Comparison of ENCODE assay signal across 31 cellular contexts in genomic region chr18:62883937-62884735, GRCh38.
A peak's percentile ranks its signal among the peaks of the same experiment; 100 is the strongest.
DNase-seq lines count a peak whose midpoint lies in the region; ATAC-seq and TF ChIP-seq lines count a peak whose summit lies in the region.
"Had no signal": no experiment of that assay in that cellular context is flagged by ENCODE, and none has a peak within 500 bp of the region (broad histone marks: within the 10 kb centered on the region; RNA-seq: fewer than 3 reads in every experiment).

No MANE protein-coding gene starts in this region.

- no peaks in the 10 kb centered on the region for H3K27me3 Mint-ChIP-seq in mesothelial cell of epicardium (ENCODE audit: low read depth)
- H3K27me3 Mint-ChIP-seq in endodermal cell (ENCODE audit: insufficient read depth): no peaks in the 10 kb centered on the region
- H3K27me3 Mint-ChIP-seq: activated CD4-positive, alpha-beta T cell treated with anti-CD3 and anti-CD28 coated beads for 36 hours; activated naive CD4-positive, alpha-beta T cell treated with anti-CD3 and anti-CD28 coated beads, Interleukin-2, amount 50 U/mL, for 24 hours; activated T-helper 17 cell treated with anti-CD3 and anti-CD28 coated beads, Interleukin-2, amount 50 U/mL, for 72 hours; stimulated activated naive CD8-positive, alpha-beta T cell treated with anti-CD3 and anti-CD28 coated beads, Interleukin-15, Interleukin-2, amounts not matched to agents 100 ng/mL and 50 ng/mL, for 24 hours had no signal

- H3K9me3 ChIP-seq in upper lobe of right lung (no peaks in the 10 kb centered on the region), endodermal cell (ENCODE audit: control insufficient read depth, low read length) (no peaks in the 10 kb centered on the region)
- H3K9me3 ChIP-seq: Caco-2, pancreas, Peyer's patch, uterus had no signal

- H3K36me3 Mint-ChIP-seq in mesothelial cell of epicardium: no peaks in the 10 kb centered on the region
- H3K36me3 Mint-ChIP-seq in endodermal cell (ENCODE audit: low read depth): peaks cover 3% of the 10 kb centered on the region

- H3K27ac Mint-ChIP-seq in mesothelial cell of epicardium (peak overlapping the region; percentile 26), endodermal cell (no peak overlapping the region)
- H3K27ac Mint-ChIP-seq: activated CD4-positive, alpha-beta T cell treated with anti-CD3 and anti-CD28 coated beads for 36 hours; activated CD8-positive, alpha-beta T cell treated with anti-CD3 and anti-CD28 coated beads, Interleukin-2, amount 10 ng/mL, durations not matched to agents 7 days and 5 days; activated naive CD4-positive, alpha-beta T cell treated with anti-CD3 and anti-CD28 coated beads, Interleukin-2, amount 50 U/mL, for 24 hours; activated T-helper 17 cell treated with anti-CD3 and anti-CD28 coated beads, Interleukin-2, amount 50 U/mL, for 72 hours; neural progenitor cell; stimulated activated naive CD8-positive, alpha-beta T cell treated with anti-CD3 and anti-CD28 coated beads, Interleukin-15, Interleukin-2, amounts not matched to agents 100 ng/mL and 50 ng/mL, for 24 hours had no signal

- H3K4me3 Mint-ChIP-seq in mesothelial cell of epicardium (no peak overlapping the region), endodermal cell (no peak overlapping the region)
- H3K4me3 Mint-ChIP-seq: activated CD4-positive, alpha-beta T cell treated with anti-CD3 and anti-CD28 coated beads for 36 hours; activated CD8-positive, alpha-beta T cell treated with anti-CD3 and anti-CD28 coated beads, Interleukin-2, amount 10 ng/mL, durations not matched to agents 7 days and 5 days; activated naive CD4-positive, alpha-beta T cell treated with anti-CD3 and anti-CD28 coated beads, Interleukin-2, amount 50 U/mL, for 24 hours; activated T-helper 17 cell treated with anti-CD3 and anti-CD28 coated beads, Interleukin-2, amount 50 U/mL, for 72 hours; neural progenitor cell; stimulated activated naive CD8-positive, alpha-beta T cell treated with anti-CD3 and anti-CD28 coated beads, Interleukin-15, Interleukin-2, amounts not matched to agents 100 ng/mL and 50 ng/mL, for 24 hours; T-helper 2 cell treated with Interferon-gamma antibody and Interleukin-4, amounts not matched to agents 5 μg/mL and 100 μg/mL, for 36 hours had no signal

- DNase-seq in NCI-H1417 (lab: John Stamatoyannopoulos, UW): peak in 2 of 3 experiments; percentile 13 to 61
- DNase-seq in NCI-H1417 treated with DMSO at 0.1 percent for 48 hours (lab: John Stamatoyannopoulos, UW): no peak
- peak; percentile 22 for DNase-seq in NCI-H1105 (lab: John Stamatoyannopoulos, UW)
- DNase-seq in SHP77 treated with DMSO at 0.1 percent for 48 hours (lab: John Stamatoyannopoulos, UW): peak; percentile 44
- DNase-seq in mesothelial cell of epicardium (ENCODE audit: low spot score in 2 of 2, unreplicated experiment in 2 of 2): no peak
- DNase-seq in upper lobe of right lung: no peak
- no peak for DNase-seq in mesenteric fat pad (ENCODE audit: low spot score)
- DNase-seq in endodermal cell: no peak
- DNase-seq: 8988T; activated CD4-positive, alpha-beta T cell treated with anti-CD3 and anti-CD28 coated beads for 36 hours; activated CD8-positive, alpha-beta T cell treated with anti-CD3 and anti-CD28 coated beads, Interleukin-2, amount 10 ng/mL, durations not matched to agents 7 days and 5 days; amniotic stem cell; brain microvascular endothelial cell; Caco-2; glutamatergic neuron; mammary epithelial cell; NCI-H2171; pancreas; Peyer's patch; retina; SIG-M5; small intestine; stimulated activated CD4-positive, alpha-beta T cell treated with anti-CD3 and anti-CD28 coated beads, Interleukin-1b, Interleukin-23, amount 100 ng/mL, for 48 hours; uterus had no signal

- H3K9ac ChIP-seq in endodermal cell (ENCODE audit: extremely low read depth, low read length, poor library complexity, severe bottlenecking): no peak overlapping the region
- H3K9ac ChIP-seq: neural progenitor cell had no signal

- H3K4me1 Mint-ChIP-seq in mesothelial cell of epicardium: peaks cover 15% of the 10 kb centered on the region
- peaks cover 10% of the 10 kb centered on the region for H3K4me1 Mint-ChIP-seq in endodermal cell
- H3K4me1 Mint-ChIP-seq: neural progenitor cell had no signal

- TF ChIP-seq CTCF in mesothelial cell of epicardium (IDR thresholded peaks at IDR 0.05; ENCODE audit: unreplicated experiment): no peak
- TF ChIP-seq CTCF in upper lobe of right lung (IDR thresholded peaks at IDR 0.05): no peak
- no peak for TF ChIP-seq CTCF in endodermal cell (conservative IDR thresholded peaks at IDR 0.05)

- WGBS in endodermal cell (ENCODE audit: insufficient coverage in 1 of 2, insufficient read length in 1 of 2), 2 experiments: 82 to 85% methylated on average over 6 of the region's 6 CpGs

- no peak overlapping the region for H3K27ac ChIP-seq in upper lobe of right lung
- H3K27ac ChIP-seq in endodermal cell (ENCODE audit: low read depth, low read length): no peak overlapping the region
- H3K27ac ChIP-seq: brain microvascular endothelial cell, C4-2B, neural progenitor cell, pancreas, Peyer's patch, uterus had no signal

- H3K27me3 ChIP-seq in upper lobe of right lung (no peaks in the 10 kb centered on the region), endodermal cell (ENCODE audit: control insufficient read depth, insufficient read depth, low read length, poor library complexity, severe bottlenecking) (no peaks in the 10 kb centered on the region)
- H3K27me3 ChIP-seq: brain microvascular endothelial cell, neural progenitor cell, pancreas, Peyer's patch, uterus had no signal

- no peak for ATAC-seq in upper lobe of right lung
- ATAC-seq: activated CD4-positive, alpha-beta T cell treated with anti-CD3 and anti-CD28 coated beads for 36 hours; activated CD8-positive, alpha-beta T cell treated with anti-CD3 and anti-CD28 coated beads, Interleukin-2, amount 10 ng/mL, durations not matched to agents 7 days and 5 days; activated T-helper 17 cell treated with anti-CD3 and anti-CD28 coated beads, Interleukin-2, amount 50 U/mL, for 72 hours; K562; pancreas had no signal

- intact Hi-C loops in upper lobe of right lung (cut with DNase I): no loop called here

- peaks cover 8% of the 10 kb centered on the region for H3K4me1 ChIP-seq in upper lobe of right lung
- peaks cover 3% of the 10 kb centered on the region for H3K4me1 ChIP-seq in endodermal cell (ENCODE audit: control insufficient read depth, insufficient read depth, low read length)
- H3K4me1 ChIP-seq: Peyer's patch, uterus had no signal

- no peaks in the 10 kb centered on the region for H3K9me3 Mint-ChIP-seq in mesothelial cell of epicardium
- H3K9me3 Mint-ChIP-seq in endodermal cell: no peaks in the 10 kb centered on the region
- H3K9me3 Mint-ChIP-seq: activated naive CD4-positive, alpha-beta T cell treated with anti-CD3 and anti-CD28 coated beads, Interleukin-2, amount 50 U/mL, for 24 hours; activated T-helper 17 cell treated with anti-CD3 and anti-CD28 coated beads, Interleukin-2, amount 50 U/mL, for 72 hours; stimulated activated naive CD8-positive, alpha-beta T cell treated with anti-CD3 and anti-CD28 coated beads, Interleukin-15, Interleukin-2, amounts not matched to agents 100 ng/mL and 50 ng/mL, for 24 hours; T-helper 2 cell treated with Interferon-gamma antibody and Interleukin-4, amounts not matched to agents 5 μg/mL and 100 μg/mL, for 36 hours had no signal

- H3K36me3 ChIP-seq in upper lobe of right lung: no peaks in the 10 kb centered on the region
- H3K36me3 ChIP-seq in endodermal cell (ENCODE audit: control insufficient read depth, insufficient read depth, low read length): no peaks in the 10 kb centered on the region
- H3K36me3 ChIP-seq: brain microvascular endothelial cell, neural progenitor cell, pancreas, Peyer's patch, uterus had no signal

- H3K4me3 ChIP-seq in upper lobe of right lung (no peak overlapping the region), endodermal cell (ENCODE audit: low read length) (no peak overlapping the region)
- H3K4me3 ChIP-seq: K562, neural progenitor cell, pancreas, Peyer's patch, uterus had no signal

Comparison
In these comparisons a context has a peak if more than half of its experiments do, and no peak if none do; other contexts are left out.
1. DNase-seq: peak in NCI-H1417 (2 of 3), NCI-H1105 (single experiment) and SHP77 treated with DMSO at 0.1 percent for 48 hours (single experiment); none in NCI-H1417 treated with DMSO at 0.1 percent for 48 hours (single experiment), mesothelial cell of epicardium (0 of 2), upper lobe of right lung (single experiment), mesenteric fat pad (single experiment) and endodermal cell (single experiment).